ENCODE assay signal across 8 cellular contexts in genomic region chrX:24026403-24026801, GRCh38. TPM values are rescaled to one million over a fixed set of nuclear protein-coding genes. Genes with fewer than 3 reads are reported as not detected.
DNase-seq lines count a peak whose midpoint lies in the region; ATAC-seq and TF ChIP-seq lines count a peak whose summit lies in the region.

No MANE protein-coding gene starts in this region.

- no peaks in the 10 kb centered on the region for H3K9me3 ChIP-seq in cardiac muscle cell (ENCODE audit: low read depth)
- no peaks in the 10 kb centered on the region for H3K9me3 ChIP-seq in iPS-20b (ENCODE audit: insufficient read depth, low read depth, low read length)
- H3K9me3 ChIP-seq in stomach smooth muscle (ENCODE audit: control insufficient read depth in 2 of 2, low read length in 2 of 2), result no peaks in the 10 kb centered on the region

- DNase-seq in cardiac muscle cell (ENCODE audit: low read depth in 1 of 2, low spot score in 1 of 2), result peak in 1 of 2 donors; percentile 40
- no peak for DNase-seq in left ventricle myocardium superior
- no peak for DNase-seq in activated T-helper 1 cell treated with anti-CD3 and anti-CD28 coated beads, Interleukin-12 subunit alpha, Interleukin-12 subunit beta, Interleukin-2, Interleukin-4 antibody, amounts not matched to agents 30 ng/mL and 10 ng/mL and 1 ng/mL, durations not matched to agents 14 hours and 24 hours and 36 hours (ENCODE audit: low spot score)
- no peak for DNase-seq in dedifferentiated amniotic fluid mesenchymal stem cell (ENCODE audit: extremely low spot score)
- DNase-seq in NCI-H2196 treated with DMSO at 0.1 percent for 48 hours (lab: John Stamatoyannopoulos, UW; ENCODE audit: unreplicated experiment), result no peak

- peak overlapping the region; percentile 88 for H3K4me3 Mint-ChIP-seq in activated T-helper 1 cell treated with anti-CD3 and anti-CD28 coated beads, Interleukin-12 subunit alpha, Interleukin-12 subunit beta, Interleukin-2, Interleukin-4 antibody, amounts not matched to agents 30 ng/mL and 10 ng/mL and 1 ng/mL, durations not matched to agents 14 hours and 24 hours and 36 hours

- peak overlapping the region; percentile 93 for H3K27ac Mint-ChIP-seq in activated T-helper 1 cell treated with anti-CD3 and anti-CD28 coated beads, Interleukin-12 subunit alpha, Interleukin-12 subunit beta, Interleukin-2, Interleukin-4 antibody, amounts not matched to agents 30 ng/mL and 10 ng/mL and 1 ng/mL, durations not matched to agents 14 hours and 24 hours and 36 hours

- H3K4me1 Mint-ChIP-seq in activated T-helper 1 cell treated with anti-CD3 and anti-CD28 coated beads, Interleukin-12 subunit alpha, Interleukin-12 subunit beta, Interleukin-2, Interleukin-4 antibody, amounts not matched to agents 30 ng/mL and 10 ng/mL and 1 ng/mL, durations not matched to agents 14 hours and 24 hours and 36 hours (ENCODE audit: low read depth), result peaks cover 12% of the 10 kb centered on the region

- H3K4me1 ChIP-seq in cardiac muscle cell (ENCODE audit: low read depth), result peaks cover 5% of the 10 kb centered on the region
- no peaks in the 10 kb centered on the region for H3K4me1 ChIP-seq in iPS-20b (ENCODE audit: insufficient read depth, low read length)
- H3K4me1 ChIP-seq in stomach smooth muscle (ENCODE audit: control insufficient read depth, insufficient read depth, low read length), result peaks cover 2% of the 10 kb centered on the region

- H3K9me3 Mint-ChIP-seq in activated T-helper 1 cell treated with anti-CD3 and anti-CD28 coated beads, Interleukin-12 subunit alpha, Interleukin-12 subunit beta, Interleukin-2, Interleukin-4 antibody, amounts not matched to agents 30 ng/mL and 10 ng/mL and 1 ng/mL, durations not matched to agents 14 hours and 24 hours and 36 hours, result no peaks in the 10 kb centered on the region

- H3K27me3 ChIP-seq in cardiac muscle cell (no peaks in the 10 kb centered on the region), iPS-20b (ENCODE audit: insufficient read depth, low read length) (peaks cover 57% of the 10 kb centered on the region), stomach smooth muscle (ENCODE audit: control insufficient read depth in 1 of 2, insufficient read depth in 2 of 2, low read length in 2 of 2) (peaks cover 0 to 4% of the 10 kb centered on the region in 2 donors)

- peaks cover 2% of the 10 kb centered on the region for H3K27me3 Mint-ChIP-seq in activated T-helper 1 cell treated with anti-CD3 and anti-CD28 coated beads, Interleukin-12 subunit alpha, Interleukin-12 subunit beta, Interleukin-2, Interleukin-4 antibody, amounts not matched to agents 30 ng/mL and 10 ng/mL and 1 ng/mL, durations not matched to agents 14 hours and 24 hours and 36 hours (ENCODE audit: insufficient read depth)

- no peaks in the 10 kb centered on the region for H3K36me3 ChIP-seq in cardiac muscle cell
- no peaks in the 10 kb centered on the region for H3K36me3 ChIP-seq in iPS-20b (ENCODE audit: insufficient read depth, low read depth, low read length)
- H3K36me3 ChIP-seq in stomach smooth muscle (ENCODE audit: control insufficient read depth in 2 of 2, insufficient read depth in 2 of 2, low read length in 2 of 2), result no peaks in the 10 kb centered on the region

- H3K4me3 ChIP-seq in cardiac muscle cell (peak overlapping the region; percentile 73), iPS-20b (ENCODE audit: low read length) (peak overlapping the region; percentile 74), stomach smooth muscle (ENCODE audit: low read length in 2 of 2) (peak overlapping the region; percentile 28 to 79)

- H3K27ac ChIP-seq in cardiac muscle cell (peak overlapping the region; percentile 100), iPS-20b (ENCODE audit: low read length) (no peak overlapping the region), stomach smooth muscle (ENCODE audit: low read length) (peak overlapping the region; percentile 90)

- no peak for ATAC-seq in left ventricle myocardium superior
- ATAC-seq in HG03097 (IDR thresholded peaks at IDR 0.05; ENCODE audit: low FRiP score, unreplicated experiment), result no peak

- H3K36me3 Mint-ChIP-seq in activated T-helper 1 cell treated with anti-CD3 and anti-CD28 coated beads, Interleukin-12 subunit alpha, Interleukin-12 subunit beta, Interleukin-2, Interleukin-4 antibody, amounts not matched to agents 30 ng/mL and 10 ng/mL and 1 ng/mL, durations not matched to agents 14 hours and 24 hours and 36 hours (ENCODE audit: low read depth), result peaks cover 10% of the 10 kb centered on the region

- intact Hi-C loops in left ventricle myocardium superior (cut with micrococcal nuclease), result loop anchor here (10.0 kb wide), 1 partner anchor 242 kb away; the partner anchor contains the start of gene SAT1
- intact Hi-C loops in activated T-helper 1 cell treated with anti-CD3 and anti-CD28 coated beads, Interleukin-12 subunit alpha, Interleukin-12 subunit beta, Interleukin-2, Interleukin-4 antibody, amounts not matched to agents 30 ng/mL and 10 ng/mL and 1 ng/mL, durations not matched to agents 14 hours and 24 hours and 36 hours (cut with micrococcal nuclease), result no loop called here

- no peak for TF ChIP-seq CTCF in cardiac muscle cell (IDR thresholded peaks at IDR 0.05; ENCODE audit: low read depth, low read length)

- H3K9ac ChIP-seq in iPS-20b (ENCODE audit: low read depth, low read length), result peak overlapping the region; percentile 79; the same call in 1 of the 2 replicates
- peak overlapping the region; percentile 29 to 49 for H3K9ac ChIP-seq in stomach smooth muscle (ENCODE audit: low read length in 2 of 2)

RNA-seq across cellular contexts. Expression of gene KLHL15, which starts 0.6 kb away (rescaled TPM):
- total RNA-seq in cardiac muscle cell (9.9 and 15.8 TPM in 2 replicates), left ventricle myocardium superior (6.5 TPM)
- 3.5 and 8.4 TPM in 2 replicates for polyA plus RNA-seq in cardiac muscle cell
- 10.2 and 10.3 TPM in 2 replicates for total RNA-seq in activated T-helper 1 cell treated with anti-CD3 and anti-CD28 coated beads, Interleukin-12 subunit alpha, Interleukin-12 subunit beta, Interleukin-2, Interleukin-4 antibody, amounts not matched to agents 30 ng/mL and 10 ng/mL and 1 ng/mL, durations not matched to agents 14 hours and 24 hours and 36 hours

RNA-seq across cellular contexts. Expression of gene EIF2S3, which starts 28.4 kb away (rescaled TPM):
- total RNA-seq in cardiac muscle cell (196 and 246 TPM in 2 replicates), left ventricle myocardium superior (76.8 TPM)
- 76.4 and 108 TPM in 2 replicates for polyA plus RNA-seq in cardiac muscle cell
- total RNA-seq in activated T-helper 1 cell treated with anti-CD3 and anti-CD28 coated beads, Interleukin-12 subunit alpha, Interleukin-12 subunit beta, Interleukin-2, Interleukin-4 antibody, amounts not matched to agents 30 ng/mL and 10 ng/mL and 1 ng/mL, durations not matched to agents 14 hours and 24 hours and 36 hours, result 191 and 194 TPM in 2 replicates
